22 cellular contexts compared by ENCODE assay signal in genomic region chr2:143435112-143435511, GRCh38.
DNase-seq lines count a peak whose midpoint lies in the region; TF ChIP-seq lines count a peak whose summit lies in the region.
"Had no signal": no experiment of that assay in that cellular context is flagged by ENCODE, and none has a peak within 500 bp of the region (broad histone marks: within the 10 kb centered on the region; RNA-seq: fewer than 3 reads in every experiment).

No MANE protein-coding gene starts in this region.

- in situ Hi-C loops in brain microvascular endothelial cell (cut with HindIII; ENCODE audit: low pct_ligation_motif_present, low sequenced_read_pairs) = no loop called here

- H3K27me3 Mint-ChIP-seq in endodermal cell (ENCODE audit: insufficient read depth) = no peaks in the 10 kb centered on the region
- H3K27me3 Mint-ChIP-seq: activated naive CD4-positive, alpha-beta T cell treated with anti-CD3 and anti-CD28 coated beads, Interleukin-2, amount 50 U/mL, for 24 hours; dendritic cell treated with granulocyte-macrophage colony-stimulating factor and Interleukin-4, amounts not matched to agents 40 ng/mL and 50 ng/mL, for 4 days had no signal

- DNase-seq in GM03348 (ENCODE audit: low spot score) (peak; percentile 13), brain microvascular endothelial cell (peak; percentile 25), iris pigment epithelial cell (ENCODE audit: low read depth) (peak; percentile 34), smooth muscle cell (lab: John Stamatoyannopoulos, UW; ENCODE audit: unreplicated experiment) (no peak), SK-N-SH (no peak), endodermal cell (no peak), NCI-H526 (lab: John Stamatoyannopoulos, UW) (no peak)
- no peak for DNase-seq in stimulated activated CD8-positive, alpha-beta memory T cell treated with anti-CD3 and anti-CD28 coated beads, Interleukin-4, amount 100 ng/mL, for 48 hours
- DNase-seq: activated CD4-positive, CD25-positive, alpha-beta regulatory T cell treated with anti-CD3 and anti-CD28 coated beads, Interleukin-2, amount 50 U/mL, for 72 hours; activated CD8-positive, alpha-beta memory T cell treated with anti-CD3 and anti-CD28 coated beads for 24 hours; activated T-cell treated with anti-CD3 and anti-CD28 coated beads, Interleukin-2, amount 50 U/mL, for 48 hours; body of pancreas; hypothalamus; NCI-H1417; NCI-H2107; NCI-H510A treated with DMSO at 0.1 percent for 48 hours; posterior cingulate gyrus; substantia nigra had no signal

- H3K36me3 ChIP-seq in brain microvascular endothelial cell (replicated peaks) (no peaks in the 10 kb centered on the region), smooth muscle cell (ENCODE audit: low read depth) (no peaks in the 10 kb centered on the region), SK-N-SH (replicated peaks in 1 of 2; ENCODE audit: control insufficient read depth in 1 of 2, insufficient read depth in 2 of 2, low read length in 1 of 2) (no peaks in the 10 kb centered on the region), endodermal cell (ENCODE audit: control insufficient read depth, insufficient read depth, low read length) (no peaks in the 10 kb centered on the region)

- no peaks in the 10 kb centered on the region for H3K9me2 ChIP-seq in SK-N-SH

- H3F3A ChIP-seq in smooth muscle cell (ENCODE audit: low read depth) = no peaks in the 10 kb centered on the region
- peaks cover 7% of the 10 kb centered on the region for H3F3A ChIP-seq in SK-N-SH (replicated peaks; ENCODE audit: insufficient read depth)

- no peak overlapping the region for H3K27ac Mint-ChIP-seq in endodermal cell
- H3K27ac Mint-ChIP-seq: activated naive CD4-positive, alpha-beta T cell treated with anti-CD3 and anti-CD28 coated beads, Interleukin-2, amount 50 U/mL, for 24 hours; dendritic cell treated with granulocyte-macrophage colony-stimulating factor and Interleukin-4, amounts not matched to agents 40 ng/mL and 50 ng/mL, for 4 days; mesothelial cell of epicardium had no signal

- WGBS in smooth muscle cell (ENCODE audit: low lambda C conversion rate) = 80% methylated on average over 6 of the region's 6 CpGs
- 81% methylated on average over 6 of the region's 6 CpGs for WGBS in SK-N-SH (ENCODE audit: low lambda C conversion rate)
- WGBS in endodermal cell (ENCODE audit: insufficient coverage in 1 of 2, insufficient read length in 1 of 2), 2 experiments = 87 to 92% methylated on average over 3 to 4 of the region's 6 CpGs

- H3K4me3 Mint-ChIP-seq in endodermal cell = no peak overlapping the region
- H3K4me3 Mint-ChIP-seq: activated naive CD4-positive, alpha-beta T cell treated with anti-CD3 and anti-CD28 coated beads, Interleukin-2, amount 50 U/mL, for 24 hours; dendritic cell treated with granulocyte-macrophage colony-stimulating factor and Interleukin-4, amounts not matched to agents 40 ng/mL and 50 ng/mL, for 4 days; mesothelial cell of epicardium had no signal

- no peaks in the 10 kb centered on the region for H3K4me1 ChIP-seq in smooth muscle cell (ENCODE audit: low read depth)
- H3K4me1 ChIP-seq in SK-N-SH (ENCODE audit: control insufficient read depth in 1 of 2, insufficient read depth in 2 of 2, low read depth in 1 of 2, low read length in 1 of 2) = peaks cover 0 to 15% of the 10 kb centered on the region in 2 experiments; a peak in 3 of 4 replicates
- no peaks in the 10 kb centered on the region for H3K4me1 ChIP-seq in endodermal cell (ENCODE audit: control insufficient read depth, insufficient read depth, low read length)

- H3K9me3 ChIP-seq in smooth muscle cell (replicated peaks; ENCODE audit: low read depth) (no peaks in the 10 kb centered on the region), SK-N-SH (no peaks in the 10 kb centered on the region), endodermal cell (ENCODE audit: control insufficient read depth, low read length) (no peaks in the 10 kb centered on the region)
- H3K9me3 ChIP-seq: body of pancreas had no signal

- TF ChIP-seq CTCF in brain microvascular endothelial cell (IDR thresholded peaks at IDR 0.05; ENCODE audit: low read depth, low read length, missing control alignments) (peak; percentile 3), smooth muscle cell (IDR thresholded peaks at IDR 0.05; ENCODE audit: borderline replicate concordance, insufficient read depth, poor library complexity, severe bottlenecking) (no peak), SK-N-SH (IDR thresholded peaks at IDR 0.05) (no peak), endodermal cell (conservative IDR thresholded peaks at IDR 0.05) (no peak)

- no peak overlapping the region for H3K4me2 ChIP-seq in smooth muscle cell
- no peak overlapping the region for H3K4me2 ChIP-seq in SK-N-SH

- H4K20me1 ChIP-seq in smooth muscle cell (ENCODE audit: low read depth) (no peaks in the 10 kb centered on the region), SK-N-SH (ENCODE audit: insufficient read depth) (no peaks in the 10 kb centered on the region)

- no peaks in the 10 kb centered on the region for H3K79me2 ChIP-seq in smooth muscle cell (ENCODE audit: low read depth)
- no peaks in the 10 kb centered on the region for H3K79me2 ChIP-seq in SK-N-SH (ENCODE audit: insufficient read depth)

- POLR2A ChIA-PET in SK-N-SH (lab: Yijun Ruan, JAX) = no interaction called here

- CTCF ChIA-PET in SK-N-SH (lab: Yijun Ruan, JAX) = no interaction called here

- H3K9me3 Mint-ChIP-seq in endodermal cell = no peaks in the 10 kb centered on the region
- H3K9me3 Mint-ChIP-seq: activated naive CD4-positive, alpha-beta T cell treated with anti-CD3 and anti-CD28 coated beads, Interleukin-2, amount 50 U/mL, for 24 hours; dendritic cell treated with granulocyte-macrophage colony-stimulating factor and Interleukin-4, amounts not matched to agents 40 ng/mL and 50 ng/mL, for 4 days; mesothelial cell of epicardium had no signal

- H3K4me3 ChIP-seq in brain microvascular endothelial cell (ENCODE audit: low read depth, low read length) (no peak overlapping the region), smooth muscle cell (no peak overlapping the region), SK-N-SH (ENCODE audit: low read depth in 2 of 2, low read length in 1 of 2) (no peak overlapping the region), endodermal cell (ENCODE audit: low read length) (no peak overlapping the region)
- H3K4me3 ChIP-seq: body of pancreas had no signal

- H3K27me3 ChIP-seq in brain microvascular endothelial cell (replicated peaks) (no peaks in the 10 kb centered on the region), smooth muscle cell (ENCODE audit: low read depth) (no peaks in the 10 kb centered on the region), SK-N-SH (ENCODE audit: insufficient read depth) (no peaks in the 10 kb centered on the region), endodermal cell (ENCODE audit: control insufficient read depth, insufficient read depth, low read length, poor library complexity, severe bottlenecking) (no peaks in the 10 kb centered on the region)
- H3K27me3 ChIP-seq: body of pancreas had no signal

- no peaks in the 10 kb centered on the region for H3K4me1 Mint-ChIP-seq in endodermal cell

- no peak for TF ChIP-seq EP300 in SK-N-SH (IDR thresholded peaks at IDR 0.05; ENCODE audit: borderline replicate concordance in 1 of 2, low read depth in 1 of 2, low read length in 1 of 2)

- H3K9ac ChIP-seq in smooth muscle cell (ENCODE audit: low read depth) = no peak overlapping the region
- no peak overlapping the region for H3K9ac ChIP-seq in SK-N-SH
- H3K9ac ChIP-seq in endodermal cell (ENCODE audit: extremely low read depth, low read length, poor library complexity, severe bottlenecking) = no peak overlapping the region

- TF ChIP-seq RAD21 in SK-N-SH (IDR thresholded peaks at IDR 0.05; ENCODE audit: low read length) = no peak

- H2AFZ ChIP-seq in smooth muscle cell (ENCODE audit: low read depth) (peak overlapping the region; percentile 7), SK-N-SH (ENCODE audit: low read depth) (no peak overlapping the region)

- H3K36me3 Mint-ChIP-seq in endodermal cell (ENCODE audit: low read depth) = no peaks in the 10 kb centered on the region
- H3K36me3 Mint-ChIP-seq: mesothelial cell of epicardium had no signal

- no peak overlapping the region for H3K27ac ChIP-seq in brain microvascular endothelial cell
- H3K27ac ChIP-seq in smooth muscle cell (ENCODE audit: low read depth) = no peak overlapping the region
- no peak overlapping the region for H3K27ac ChIP-seq in SK-N-SH (ENCODE audit: low read depth in 2 of 2, low read length in 1 of 2)
- no peak overlapping the region for H3K27ac ChIP-seq in endodermal cell (ENCODE audit: low read depth, low read length)
- H3K27ac ChIP-seq: body of pancreas, C4-2B had no signal

TF ChIP-seq in SK-N-SH, 30 proteins besides CTCF, POLR2A, EP300 and RAD21:
- TF ChIP-seq ZBTB33 (IDR thresholded peaks at IDR 0.05; ENCODE audit: borderline replicate concordance, low read depth) (no peak), GABPA (IDR thresholded peaks at IDR 0.05; ENCODE audit: low read depth) (no peak), RCOR1 (IDR thresholded peaks at IDR 0.05; ENCODE audit: low read length) (no peak), CHD2 (IDR thresholded peaks at IDR 0.05; ENCODE audit: low read length, partially characterized antibody) (no peak), ELF1 (IDR thresholded peaks at IDR 0.05) (no peak)
TF ChIP-seq in SK-N-SH: peak in this region for 0.

Comparison
In these comparisons a context has a peak if more than half of its experiments do, and no peak if none do; other contexts are left out.
1. DNase-seq: peak in GM03348 (single experiment), brain microvascular endothelial cell (single experiment) and iris pigment epithelial cell (single experiment); none in smooth muscle cell (single experiment), stimulated activated CD8-positive, alpha-beta memory T cell treated with anti-CD3 and anti-CD28 coated beads, Interleukin-4, amount 100 ng/mL, for 48 hours (single experiment), SK-N-SH (single experiment), endodermal cell (single experiment) and NCI-H526 (0 of 2).